Comparison of ENCODE assay signal across 21 cellular contexts in genomic region chr14:36212987-36213386, GRCh38. TPM values are rescaled to one million over a fixed set of nuclear protein-coding genes. Genes with fewer than 3 reads are reported as not detected.
"Had no signal": no experiment of that assay in that cellular context is flagged by ENCODE, and none has a peak within 500 bp of the region (broad histone marks: within the 10 kb centered on the region; RNA-seq: fewer than 3 reads in every experiment).

No MANE protein-coding gene starts in this region.

- H3K27me3 ChIP-seq: MG63 had no signal

- ATAC-seq: Panc1, PC-3 had no signal

- H3K4me2 ChIP-seq: SK-N-SH had no signal

- H3K9ac ChIP-seq: SK-N-SH had no signal

- H3K4me3 ChIP-seq: MG63 had no signal

- H3K27ac ChIP-seq: RWPE1 had no signal

- H3K36me3 ChIP-seq: MG63 had no signal

- DNase-seq: Karpas-422; KG1; MG63; NCI-H1105 treated with DMSO at 0.1 percent for 48 hours; NCI-H1417 treated with DMSO at 0.1 percent for 48 hours; NCI-H1694 treated with DMSO at 0.1 percent for 48 hours; NCI-H2107; NCI-H2227 treated with DMSO at 0.1 percent for 48 hours; NCI-H524; NCI-H526 treated with DMSO at 0.1 percent for 48 hours; NCI-H82; NK-92 treated with Interleukin-12 subunit alpha and Interleukin-12 subunit beta, amount 100 ng/mL, for 24 hours; PC-3; SK-N-SH; SW 1271 had no signal

- H3K9me3 ChIP-seq: MG63, SK-N-SH had no signal

RNA-seq across cellular contexts. Expression of gene PTCSC3, which starts 36.5 kb away (rescaled TPM):
- total RNA-seq: HT1080, NCI-H460, OCI-LY7, PC-3, SK-MEL-5 had no signal
- polyA plus RNA-seq: SK-N-SH had no signal
